17 cellular contexts compared by ENCODE assay signal in the genomic region with DNA sequence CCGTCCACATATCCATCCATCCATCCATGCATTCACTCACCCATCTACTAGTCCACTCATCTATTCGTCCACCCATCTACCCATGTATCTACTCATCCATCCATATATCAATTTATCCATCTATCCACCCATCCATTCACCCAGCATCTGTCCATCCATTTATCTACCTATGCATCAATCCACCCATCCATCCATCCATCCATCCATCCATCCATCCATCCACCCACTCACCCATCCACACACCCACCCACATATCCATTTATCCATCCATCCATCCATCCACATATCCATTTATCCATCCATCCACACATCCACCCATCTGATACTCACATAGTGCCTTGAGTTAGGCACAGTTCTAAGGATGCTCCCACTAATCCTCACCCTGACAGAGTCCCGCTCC.
"Had no signal": no experiment of that assay in that cellular context is flagged by ENCODE, and none has a peak within 500 bp of the region (broad histone marks: within the 10 kb centered on the region; RNA-seq: fewer than 3 reads in every experiment).

No MANE protein-coding gene starts in this region.

- ATAC-seq: body of pancreas, heart left ventricle, left colon, pancreas had no signal

- H3K4me3 ChIP-seq: body of pancreas, heart left ventricle, lung, pancreas, sigmoid colon, spleen, stomach had no signal

- H3K27me3 Mint-ChIP-seq: activated CD4-positive, alpha-beta T cell treated with anti-CD3 and anti-CD28 coated beads, Interleukin-2, amount 10 ng/mL, durations not matched to agents 7 days and 5 days had no signal

- H3K4me2 ChIP-seq: SK-N-SH had no signal

- H3K36me3 ChIP-seq: pancreas, sigmoid colon had no signal

- DNase-seq: activated CD4-positive, alpha-beta T cell treated with anti-CD3 and anti-CD28 coated beads, Interleukin-2, amount 10 ng/mL, durations not matched to agents 7 days and 5 days; activated naive CD4-positive, alpha-beta T cell treated with anti-CD3 and anti-CD28 coated beads for 36 hours; amniotic stem cell; body of pancreas; central memory CD4-positive, alpha-beta T cell; cortex of kidney; heart left ventricle; left colon; midbrain; pancreas; sigmoid colon; SK-N-SH; spleen; stimulated activated CD4-positive, alpha-beta T cell treated with anti-CD3 and anti-CD28 coated beads, Interleukin-1b, Interleukin-23, amount 100 ng/mL, for 48 hours; stomach had no signal

- H3K9me3 ChIP-seq: body of pancreas, heart left ventricle, pancreas, sigmoid colon, SK-N-SH, spleen, stomach had no signal

- H3K4me1 ChIP-seq: body of pancreas, pancreas had no signal

- H3K27me3 ChIP-seq: body of pancreas, heart left ventricle, pancreas, sigmoid colon, spleen, stomach had no signal

- H3K9ac ChIP-seq: SK-N-SH had no signal

- H3K27ac Mint-ChIP-seq: activated CD4-positive, alpha-beta T cell treated with anti-CD3 and anti-CD28 coated beads, Interleukin-2, amount 10 ng/mL, durations not matched to agents 7 days and 5 days; activated naive CD4-positive, alpha-beta T cell treated with anti-CD3 and anti-CD28 coated beads for 36 hours had no signal

- H3K9me3 Mint-ChIP-seq: activated CD4-positive, alpha-beta T cell treated with anti-CD3 and anti-CD28 coated beads, Interleukin-2, amount 10 ng/mL, durations not matched to agents 7 days and 5 days; activated naive CD4-positive, alpha-beta T cell treated with anti-CD3 and anti-CD28 coated beads for 36 hours had no signal

- H3K4me3 Mint-ChIP-seq: activated CD4-positive, alpha-beta T cell treated with anti-CD3 and anti-CD28 coated beads, Interleukin-2, amount 10 ng/mL, durations not matched to agents 7 days and 5 days; activated naive CD4-positive, alpha-beta T cell treated with anti-CD3 and anti-CD28 coated beads for 36 hours had no signal

- H3K27ac ChIP-seq: body of pancreas, epithelial cell of prostate, heart left ventricle, pancreas, sigmoid colon, spleen, stomach had no signal

- H3K9me2 ChIP-seq: SK-N-SH had no signal
